Comparison of ENCODE assay signal across 19 cellular contexts in the genomic region with DNA sequence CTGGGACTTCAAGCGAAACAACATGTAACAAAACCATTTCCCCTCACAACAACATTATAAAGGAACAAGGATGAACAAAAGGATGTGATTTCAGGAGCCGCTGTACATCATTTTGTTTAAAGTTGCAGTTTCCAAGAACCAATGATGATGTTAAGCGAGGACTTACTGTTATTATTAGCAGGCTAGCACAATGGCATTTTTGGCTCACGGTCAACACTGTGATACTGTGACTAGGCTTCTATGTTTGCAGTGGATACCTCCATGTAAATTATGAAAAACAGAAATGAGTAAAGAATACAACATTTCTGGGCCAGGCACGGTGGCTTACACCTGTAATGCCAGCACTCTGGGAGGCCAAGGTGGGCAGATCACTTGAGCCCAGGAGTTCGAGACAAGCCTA.
"Had no signal": no experiment of that assay in that cellular context is flagged by ENCODE, and none has a peak within 500 bp of the region (broad histone marks: within the 10 kb centered on the region; RNA-seq: fewer than 3 reads in every experiment).

No MANE protein-coding gene starts in this region.

- H3K36me3 ChIP-seq: Peyer's patch had no signal

- ATAC-seq: activated CD8-positive, alpha-beta T cell treated with anti-CD3 and anti-CD28 coated beads, Interleukin-2, amount 10 ng/mL, durations not matched to agents 7 days and 5 days had no signal

- DNase-seq: activated CD4-positive, alpha-beta T cell treated with anti-CD3 and anti-CD28 coated beads for 48 hours; activated CD4-positive, alpha-beta T cell treated with anti-CD3 and anti-CD28 coated beads, Interleukin-2, amount 50 U/mL, for 4 hours; activated CD4-positive, CD25-positive, alpha-beta regulatory T cell treated with anti-CD3 and anti-CD28 coated beads, Interleukin-2, amount 50 U/mL, for 72 hours; activated CD8-positive, alpha-beta memory T cell treated with anti-CD3 and anti-CD28 coated beads, Interleukin-2, amount 50 U/mL, for 48 hours; activated CD8-positive, alpha-beta T cell treated with anti-CD3 and anti-CD28 coated beads, Interleukin-2, amount 10 ng/mL, durations not matched to agents 7 days and 5 days; activated naive CD4-positive, alpha-beta T cell treated with anti-CD3 and anti-CD28 coated beads, Interleukin-2, amount 50 U/mL, for 16 hours; activated naive CD8-positive, alpha-beta T cell treated with anti-CD3 and anti-CD28 coated beads, Interleukin-2, amount 10 ng/mL, durations not matched to agents 7 days and 5 days; activated T-cell treated with anti-CD3 and anti-CD28 coated beads, Interleukin-2, amount 50 U/mL, for 1 hour; aorta; Kasumi-1; KBM-7; NCI-H1105 treated with DMSO at 0.1 percent for 48 hours; NCI-H1436 treated with DMSO at 0.1 percent for 48 hours; NCI-H187; NCI-H2081; NCI-H524; Peyer's patch; SHP77 treated with DMSO at 0.1 percent for 48 hours had no signal

- H3K9me3 ChIP-seq: Peyer's patch had no signal

- H3K4me3 ChIP-seq: Peyer's patch had no signal

- H3K27me3 ChIP-seq: Peyer's patch had no signal

- H3K4me1 ChIP-seq: Peyer's patch had no signal

- H3K27ac ChIP-seq: Peyer's patch, RWPE1 had no signal
